Comparison of ENCODE assay signal across 1 cellular context in genomic region chr11:95706974-95707387, GRCh38.
TF ChIP-seq lines count a peak whose summit lies in the region.

No MANE protein-coding gene starts in this region.

TF ChIP-seq in K562, 482 proteins besides CTCF, POLR2A, EP300 and RAD21 (continued from another document and continues in another):
- no peak for TF ChIP-seq ZNF76 (CRISPR knock-in tag; IDR thresholded peaks at IDR 0.05; ENCODE audit: borderline replicate concordance)
- no peak for TF ChIP-seq DDX20 (tag; IDR thresholded peaks at IDR 0.05; ENCODE audit: low read depth)
- no peak for TF ChIP-seq VEZF1 (CRISPR knock-in tag; IDR thresholded peaks at IDR 0.05)
- no peak for TF ChIP-seq TSC22D4 (tag; IDR thresholded peaks at IDR 0.05)
- TF ChIP-seq ZBTB11 (CRISPR knock-in tag; IDR thresholded peaks at IDR 0.05), result peak in 1 of 3 experiments; percentile 47; a peak in 1 of 6 replicates
- TF ChIP-seq MEF2A (IDR thresholded peaks at IDR 0.05; ENCODE audit: control insufficient read depth, low read depth, low read length), result no peak
- TF ChIP-seq ARID1B (IDR thresholded peaks at IDR 0.05), result peak; percentile 91
- TF ChIP-seq SMARCC2 (IDR thresholded peaks at IDR 0.05; ENCODE audit: low read depth), result peak; percentile 80; the same call in 1 of the 2 replicates
- peak; percentile 28 for TF ChIP-seq MEIS2 (IDR thresholded peaks at IDR 0.05; ENCODE audit: partially characterized antibody)
- no peak for TF ChIP-seq CEBPG (CRISPR knock-in tag; IDR thresholded peaks at IDR 0.05)
- TF ChIP-seq CEBPG (tag; conservative IDR thresholded peaks at IDR 0.05 in 1 of 2, IDR thresholded peaks at IDR 0.05 in 1 of 2), result peak in 1 of 2 experiments; percentile 51; a peak in 2 of 4 replicates
- no peak for TF ChIP-seq NFXL1 (CRISPR knock-in tag; IDR thresholded peaks at IDR 0.05)
- TF ChIP-seq L3MBTL2 (IDR thresholded peaks at IDR 0.05), result peak; percentile 58; the same call in 1 of the 2 replicates
- no peak for TF ChIP-seq ZNF655 (CRISPR knock-in tag; IDR thresholded peaks at IDR 0.05)
- TF ChIP-seq STAT5A (IDR thresholded peaks at IDR 0.05; ENCODE audit: borderline replicate concordance, low read length), result peak; percentile 55; the same call in 1 of the 2 replicates
- no peak for TF ChIP-seq ETS2 (tag; IDR thresholded peaks at IDR 0.05; ENCODE audit: borderline replicate concordance, poor library complexity, severe bottlenecking)
- peak in 1 of 2 experiments; percentile 27; a peak in 2 of 4 replicates for TF ChIP-seq RCOR1 (IDR thresholded peaks at IDR 0.05; ENCODE audit: borderline replicate concordance in 1 of 2, low read depth in 2 of 2, low read length in 2 of 2)
- TF ChIP-seq ZNF316 (IDR thresholded peaks at IDR 0.05), result peak; percentile 52
- TF ChIP-seq HDAC1 (IDR thresholded peaks at IDR 0.05), result peak in 1 of 2 experiments; percentile 26; a peak in 1 of 4 replicates
- no peak for TF ChIP-seq NFE2L1 (tag; IDR thresholded peaks at IDR 0.05; ENCODE audit: borderline replicate concordance, low read depth)
- TF ChIP-seq ZNF717 (CRISPR knock-in tag; IDR thresholded peaks at IDR 0.05), result no peak
- no peak for TF ChIP-seq HNRNPH1 (optimal IDR thresholded peaks at IDR 0.05; ENCODE audit: low read depth, low read length)
- 0 out of 2 replicates have a peak, but pooled peaks have one; percentile 57 for TF ChIP-seq PML (IDR thresholded peaks at IDR 0.05; ENCODE audit: low read length)
- TF ChIP-seq ARNT (IDR thresholded peaks at IDR 0.05), result peak in 1 of 2 experiments; percentile 27; a peak in 1 of 4 replicates
- TF ChIP-seq NFIC (IDR thresholded peaks at IDR 0.05), result peak; percentile 80
- TF ChIP-seq SMARCA4 (IDR thresholded peaks at IDR 0.05), result peak; percentile 88
- TF ChIP-seq ATF1 (CRISPR knock-in tag; IDR thresholded peaks at IDR 0.05), result no peak
- TF ChIP-seq ATF1 (tag; IDR thresholded peaks at IDR 0.05), result peak; percentile 63
- no peak for TF ChIP-seq CSDE1 (IDR thresholded peaks at IDR 0.05)
- TF ChIP-seq, protein P1, sequence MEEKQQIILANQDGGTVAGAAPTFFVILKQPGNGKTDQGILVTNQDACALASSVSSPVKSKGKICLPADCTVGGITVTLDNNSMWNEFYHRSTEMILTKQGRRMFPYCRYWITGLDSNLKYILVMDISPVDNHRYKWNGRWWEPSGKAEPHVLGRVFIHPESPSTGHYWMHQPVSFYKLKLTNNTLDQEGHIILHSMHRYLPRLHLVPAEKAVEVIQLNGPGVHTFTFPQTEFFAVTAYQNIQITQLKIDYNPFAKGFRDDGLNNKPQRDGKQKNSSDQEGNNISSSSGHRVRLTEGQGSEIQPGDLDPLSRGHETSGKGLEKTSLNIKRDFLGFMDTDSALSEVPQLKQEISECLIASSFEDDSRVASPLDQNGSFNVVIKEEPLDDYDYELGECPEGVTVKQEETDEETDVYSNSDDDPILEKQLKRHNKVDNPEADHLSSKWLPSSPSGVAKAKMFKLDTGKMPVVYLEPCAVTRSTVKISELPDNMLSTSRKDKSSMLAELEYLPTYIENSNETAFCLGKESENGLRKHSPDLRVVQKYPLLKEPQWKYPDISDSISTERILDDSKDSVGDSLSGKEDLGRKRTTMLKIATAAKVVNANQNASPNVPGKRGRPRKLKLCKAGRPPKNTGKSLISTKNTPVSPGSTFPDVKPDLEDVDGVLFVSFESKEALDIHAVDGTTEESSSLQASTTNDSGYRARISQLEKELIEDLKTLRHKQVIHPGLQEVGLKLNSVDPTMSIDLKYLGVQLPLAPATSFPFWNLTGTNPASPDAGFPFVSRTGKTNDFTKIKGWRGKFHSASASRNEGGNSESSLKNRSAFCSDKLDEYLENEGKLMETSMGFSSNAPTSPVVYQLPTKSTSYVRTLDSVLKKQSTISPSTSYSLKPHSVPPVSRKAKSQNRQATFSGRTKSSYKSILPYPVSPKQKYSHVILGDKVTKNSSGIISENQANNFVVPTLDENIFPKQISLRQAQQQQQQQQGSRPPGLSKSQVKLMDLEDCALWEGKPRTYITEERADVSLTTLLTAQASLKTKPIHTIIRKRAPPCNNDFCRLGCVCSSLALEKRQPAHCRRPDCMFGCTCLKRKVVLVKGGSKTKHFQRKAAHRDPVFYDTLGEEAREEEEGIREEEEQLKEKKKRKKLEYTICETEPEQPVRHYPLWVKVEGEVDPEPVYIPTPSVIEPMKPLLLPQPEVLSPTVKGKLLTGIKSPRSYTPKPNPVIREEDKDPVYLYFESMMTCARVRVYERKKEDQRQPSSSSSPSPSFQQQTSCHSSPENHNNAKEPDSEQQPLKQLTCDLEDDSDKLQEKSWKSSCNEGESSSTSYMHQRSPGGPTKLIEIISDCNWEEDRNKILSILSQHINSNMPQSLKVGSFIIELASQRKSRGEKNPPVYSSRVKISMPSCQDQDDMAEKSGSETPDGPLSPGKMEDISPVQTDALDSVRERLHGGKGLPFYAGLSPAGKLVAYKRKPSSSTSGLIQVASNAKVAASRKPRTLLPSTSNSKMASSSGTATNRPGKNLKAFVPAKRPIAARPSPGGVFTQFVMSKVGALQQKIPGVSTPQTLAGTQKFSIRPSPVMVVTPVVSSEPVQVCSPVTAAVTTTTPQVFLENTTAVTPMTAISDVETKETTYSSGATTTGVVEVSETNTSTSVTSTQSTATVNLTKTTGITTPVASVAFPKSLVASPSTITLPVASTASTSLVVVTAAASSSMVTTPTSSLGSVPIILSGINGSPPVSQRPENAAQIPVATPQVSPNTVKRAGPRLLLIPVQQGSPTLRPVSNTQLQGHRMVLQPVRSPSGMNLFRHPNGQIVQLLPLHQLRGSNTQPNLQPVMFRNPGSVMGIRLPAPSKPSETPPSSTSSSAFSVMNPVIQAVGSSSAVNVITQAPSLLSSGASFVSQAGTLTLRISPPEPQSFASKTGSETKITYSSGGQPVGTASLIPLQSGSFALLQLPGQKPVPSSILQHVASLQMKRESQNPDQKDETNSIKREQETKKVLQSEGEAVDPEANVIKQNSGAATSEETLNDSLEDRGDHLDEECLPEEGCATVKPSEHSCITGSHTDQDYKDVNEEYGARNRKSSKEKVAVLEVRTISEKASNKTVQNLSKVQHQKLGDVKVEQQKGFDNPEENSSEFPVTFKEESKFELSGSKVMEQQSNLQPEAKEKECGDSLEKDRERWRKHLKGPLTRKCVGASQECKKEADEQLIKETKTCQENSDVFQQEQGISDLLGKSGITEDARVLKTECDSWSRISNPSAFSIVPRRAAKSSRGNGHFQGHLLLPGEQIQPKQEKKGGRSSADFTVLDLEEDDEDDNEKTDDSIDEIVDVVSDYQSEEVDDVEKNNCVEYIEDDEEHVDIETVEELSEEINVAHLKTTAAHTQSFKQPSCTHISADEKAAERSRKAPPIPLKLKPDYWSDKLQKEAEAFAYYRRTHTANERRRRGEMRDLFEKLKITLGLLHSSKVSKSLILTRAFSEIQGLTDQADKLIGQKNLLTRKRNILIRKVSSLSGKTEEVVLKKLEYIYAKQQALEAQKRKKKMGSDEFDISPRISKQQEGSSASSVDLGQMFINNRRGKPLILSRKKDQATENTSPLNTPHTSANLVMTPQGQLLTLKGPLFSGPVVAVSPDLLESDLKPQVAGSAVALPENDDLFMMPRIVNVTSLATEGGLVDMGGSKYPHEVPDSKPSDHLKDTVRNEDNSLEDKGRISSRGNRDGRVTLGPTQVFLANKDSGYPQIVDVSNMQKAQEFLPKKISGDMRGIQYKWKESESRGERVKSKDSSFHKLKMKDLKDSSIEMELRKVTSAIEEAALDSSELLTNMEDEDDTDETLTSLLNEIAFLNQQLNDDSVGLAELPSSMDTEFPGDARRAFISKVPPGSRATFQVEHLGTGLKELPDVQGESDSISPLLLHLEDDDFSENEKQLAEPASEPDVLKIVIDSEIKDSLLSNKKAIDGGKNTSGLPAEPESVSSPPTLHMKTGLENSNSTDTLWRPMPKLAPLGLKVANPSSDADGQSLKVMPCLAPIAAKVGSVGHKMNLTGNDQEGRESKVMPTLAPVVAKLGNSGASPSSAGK (IDR thresholded peaks at IDR 0.05), result peak; percentile 23; the same call in 1 of the 2 replicates
- TF ChIP-seq EGR1 (conservative IDR thresholded peaks at IDR 0.05), result no peak
- peak; percentile 88 for TF ChIP-seq JUN (IDR thresholded peaks at IDR 0.05; ENCODE audit: borderline replicate concordance, low read depth, low read length)
- no peak for TF ChIP-seq JUN (CRISPR knock-in tag; IDR thresholded peaks at IDR 0.05; ENCODE audit: borderline replicate concordance)
- peak; percentile 29; the same call in 1 of the 2 replicates for TF ChIP-seq CXXC5 (CRISPR knock-in tag; IDR thresholded peaks at IDR 0.05)
- TF ChIP-seq, protein P2, sequence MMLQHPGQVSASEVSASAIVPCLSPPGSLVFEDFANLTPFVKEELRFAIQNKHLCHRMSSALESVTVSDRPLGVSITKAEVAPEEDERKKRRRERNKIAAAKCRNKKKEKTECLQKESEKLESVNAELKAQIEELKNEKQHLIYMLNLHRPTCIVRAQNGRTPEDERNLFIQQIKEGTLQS (IDR thresholded peaks at IDR 0.05), result peak; percentile 97
- TF ChIP-seq, protein P2 (CRISPR knock-in tag; conservative IDR thresholded peaks at IDR 0.05), result no peak
- no peak for TF ChIP-seq NFE2 (IDR thresholded peaks at IDR 0.05; ENCODE audit: low read depth)
- TF ChIP-seq MAZ (CRISPR knock-in tag; conservative IDR thresholded peaks at IDR 0.05 in 1 of 2, IDR thresholded peaks at IDR 0.05 in 1 of 2), result 0 out of 4 replicates have a peak, but pooled peaks of 1 of the 2 experiments have one; percentile 16
- TF ChIP-seq, protein P3, sequence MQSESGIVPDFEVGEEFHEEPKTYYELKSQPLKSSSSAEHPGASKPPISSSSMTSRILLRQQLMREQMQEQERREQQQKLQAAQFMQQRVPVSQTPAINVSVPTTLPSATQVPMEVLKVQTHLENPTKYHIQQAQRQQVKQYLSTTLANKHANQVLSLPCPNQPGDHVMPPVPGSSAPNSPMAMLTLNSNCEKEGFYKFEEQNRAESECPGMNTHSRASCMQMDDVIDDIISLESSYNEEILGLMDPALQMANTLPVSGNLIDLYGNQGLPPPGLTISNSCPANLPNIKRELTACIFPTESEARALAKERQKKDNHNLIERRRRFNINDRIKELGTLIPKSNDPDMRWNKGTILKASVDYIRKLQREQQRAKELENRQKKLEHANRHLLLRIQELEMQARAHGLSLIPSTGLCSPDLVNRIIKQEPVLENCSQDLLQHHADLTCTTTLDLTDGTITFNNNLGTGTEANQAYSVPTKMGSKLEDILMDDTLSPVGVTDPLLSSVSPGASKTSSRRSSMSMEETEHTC (IDR thresholded peaks at IDR 0.05), result no peak
- no peak for TF ChIP-seq HINFP (tag; conservative IDR thresholded peaks at IDR 0.05; ENCODE audit: low read depth)
- peak; percentile 49 to 52; a peak in 2 of 4 replicates for TF ChIP-seq KDM1A (IDR thresholded peaks at IDR 0.05)
- TF ChIP-seq HDAC2 (IDR thresholded peaks at IDR 0.05), result 0 out of 2 replicates have a peak, but pooled peaks have one; percentile 53
- peak; percentile 78 for TF ChIP-seq NCOR1 (IDR thresholded peaks at IDR 0.05)
- TF ChIP-seq ELF2 (CRISPR knock-in tag; IDR thresholded peaks at IDR 0.05), result no peak
- TF ChIP-seq ESRRA (IDR thresholded peaks at IDR 0.05; ENCODE audit: borderline replicate concordance, low read depth), result no peak
